1 cellular context compared by ENCODE assay signal in the genomic region with DNA sequence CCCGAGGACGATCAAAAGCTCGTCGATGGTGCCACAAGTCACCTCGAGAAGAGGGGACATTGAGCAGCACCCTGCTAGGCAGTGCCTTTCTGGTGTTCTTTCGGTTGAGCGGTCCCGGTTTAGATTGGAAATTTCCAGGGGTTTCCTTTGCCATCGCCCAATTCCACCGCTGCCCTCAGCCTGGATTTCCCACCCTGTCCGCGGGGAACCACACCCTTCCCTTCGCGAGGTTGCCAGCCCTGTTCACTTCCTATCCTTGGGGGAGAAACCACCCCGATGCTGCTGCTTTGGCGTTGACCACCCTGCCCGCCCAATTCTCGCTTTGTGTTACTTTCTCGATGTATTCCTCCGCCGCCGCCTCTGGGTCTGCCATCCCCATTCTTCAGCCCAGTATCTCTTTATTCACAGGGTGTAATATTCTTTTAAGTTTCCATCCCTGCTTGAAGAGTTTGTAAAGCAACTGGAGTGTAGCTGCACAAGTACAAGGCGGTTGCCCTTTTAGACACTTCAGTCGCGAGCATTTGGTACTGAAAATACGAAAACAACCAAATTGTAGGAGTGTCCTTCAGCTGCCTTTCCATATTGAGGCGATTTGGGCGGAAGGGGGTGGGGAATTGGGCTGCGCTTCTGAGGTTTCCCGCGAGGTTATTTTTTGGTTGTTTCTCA.
TF ChIP-seq lines count a peak whose summit lies in the region.

No MANE protein-coding gene starts in this region.

TF ChIP-seq in HEK293, 187 proteins besides CTCF, POLR2A, EP300 and RAD21 (continued from another document and continues in another):
- TF ChIP-seq, protein P1, sequence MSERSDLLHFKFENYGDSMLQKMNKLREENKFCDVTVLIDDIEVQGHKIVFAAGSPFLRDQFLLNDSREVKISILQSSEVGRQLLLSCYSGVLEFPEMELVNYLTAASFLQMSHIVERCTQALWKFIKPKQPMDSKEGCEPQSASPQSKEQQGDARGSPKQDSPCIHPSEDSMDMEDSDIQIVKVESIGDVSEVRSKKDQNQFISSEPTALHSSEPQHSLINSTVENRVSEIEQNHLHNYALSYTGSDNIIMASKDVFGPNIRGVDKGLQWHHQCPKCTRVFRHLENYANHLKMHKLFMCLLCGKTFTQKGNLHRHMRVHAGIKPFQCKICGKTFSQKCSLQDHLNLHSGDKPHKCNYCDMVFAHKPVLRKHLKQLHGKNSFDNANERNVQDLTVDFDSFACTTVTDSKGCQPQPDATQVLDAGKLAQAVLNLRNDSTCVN (tag by site-specific recombination; optimal IDR thresholded peaks at IDR 0.05): no peak
- TF ChIP-seq ZNF221 (tag by site-specific recombination; IDR thresholded peaks at IDR 0.05; ENCODE audit: borderline replicate concordance): no peak
- no peak for TF ChIP-seq ZNF354C (tag by site-specific recombination; IDR thresholded peaks at IDR 0.05; ENCODE audit: borderline replicate concordance, low read depth)
- no peak for TF ChIP-seq ZFP41 (tag by site-specific recombination; IDR thresholded peaks at IDR 0.05; ENCODE audit: borderline replicate concordance)
- TF ChIP-seq, protein P2, sequence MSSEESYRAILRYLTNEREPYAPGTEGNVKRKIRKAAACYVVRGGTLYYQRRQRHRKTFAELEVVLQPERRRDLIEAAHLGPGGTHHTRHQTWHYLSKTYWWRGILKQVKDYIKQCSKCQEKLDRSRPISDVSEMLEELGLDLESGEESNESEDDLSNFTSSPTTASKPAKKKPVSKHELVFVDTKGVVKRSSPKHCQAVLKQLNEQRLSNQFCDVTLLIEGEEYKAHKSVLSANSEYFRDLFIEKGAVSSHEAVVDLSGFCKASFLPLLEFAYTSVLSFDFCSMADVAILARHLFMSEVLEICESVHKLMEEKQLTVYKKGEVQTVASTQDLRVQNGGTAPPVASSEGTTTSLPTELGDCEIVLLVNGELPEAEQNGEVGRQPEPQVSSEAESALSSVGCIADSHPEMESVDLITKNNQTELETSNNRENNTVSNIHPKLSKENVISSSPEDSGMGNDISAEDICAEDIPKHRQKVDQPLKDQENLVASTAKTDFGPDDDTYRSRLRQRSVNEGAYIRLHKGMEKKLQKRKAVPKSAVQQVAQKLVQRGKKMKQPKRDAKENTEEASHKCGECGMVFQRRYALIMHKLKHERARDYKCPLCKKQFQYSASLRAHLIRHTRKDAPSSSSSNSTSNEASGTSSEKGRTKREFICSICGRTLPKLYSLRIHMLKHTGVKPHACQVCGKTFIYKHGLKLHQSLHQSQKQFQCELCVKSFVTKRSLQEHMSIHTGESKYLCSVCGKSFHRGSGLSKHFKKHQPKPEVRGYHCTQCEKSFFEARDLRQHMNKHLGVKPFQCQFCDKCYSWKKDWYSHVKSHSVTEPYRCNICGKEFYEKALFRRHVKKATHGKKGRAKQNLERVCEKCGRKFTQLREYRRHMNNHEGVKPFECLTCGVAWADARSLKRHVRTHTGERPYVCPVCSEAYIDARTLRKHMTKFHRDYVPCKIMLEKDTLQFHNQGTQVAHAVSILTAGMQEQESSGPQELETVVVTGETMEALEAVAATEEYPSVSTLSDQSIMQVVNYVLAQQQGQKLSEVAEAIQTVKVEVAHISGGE (tag by site-specific recombination; conservative IDR thresholded peaks at IDR 0.05; ENCODE audit: low read depth): peak; percentile 35; the same call in 1 of the 2 replicates
- TF ChIP-seq ZNF366 (tag by site-specific recombination; conservative IDR thresholded peaks at IDR 0.05): no peak
- TF ChIP-seq, protein P3, sequence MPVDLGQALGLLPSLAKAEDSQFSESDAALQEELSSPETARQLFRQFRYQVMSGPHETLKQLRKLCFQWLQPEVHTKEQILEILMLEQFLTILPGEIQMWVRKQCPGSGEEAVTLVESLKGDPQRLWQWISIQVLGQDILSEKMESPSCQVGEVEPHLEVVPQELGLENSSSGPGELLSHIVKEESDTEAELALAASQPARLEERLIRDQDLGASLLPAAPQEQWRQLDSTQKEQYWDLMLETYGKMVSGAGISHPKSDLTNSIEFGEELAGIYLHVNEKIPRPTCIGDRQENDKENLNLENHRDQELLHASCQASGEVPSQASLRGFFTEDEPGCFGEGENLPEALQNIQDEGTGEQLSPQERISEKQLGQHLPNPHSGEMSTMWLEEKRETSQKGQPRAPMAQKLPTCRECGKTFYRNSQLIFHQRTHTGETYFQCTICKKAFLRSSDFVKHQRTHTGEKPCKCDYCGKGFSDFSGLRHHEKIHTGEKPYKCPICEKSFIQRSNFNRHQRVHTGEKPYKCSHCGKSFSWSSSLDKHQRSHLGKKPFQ (tag by site-specific recombination; IDR thresholded peaks at IDR 0.05): peak; percentile 17; the same call in 1 of the 2 replicates
- TF ChIP-seq ZNF830 (tag by site-specific recombination; IDR thresholded peaks at IDR 0.05; ENCODE audit: low read depth): no peak
- TF ChIP-seq OSR2 (tag by site-specific recombination; IDR thresholded peaks at IDR 0.05): no peak
- TF ChIP-seq ZNF174 (tag by site-specific recombination; IDR thresholded peaks at IDR 0.05): no peak
- no peak for TF ChIP-seq ZNF629 (tag by site-specific recombination; IDR thresholded peaks at IDR 0.05)
- peak; percentile 61 for TF ChIP-seq SP3 (tag by site-specific recombination; IDR thresholded peaks at IDR 0.05)
- TF ChIP-seq, protein P4, sequence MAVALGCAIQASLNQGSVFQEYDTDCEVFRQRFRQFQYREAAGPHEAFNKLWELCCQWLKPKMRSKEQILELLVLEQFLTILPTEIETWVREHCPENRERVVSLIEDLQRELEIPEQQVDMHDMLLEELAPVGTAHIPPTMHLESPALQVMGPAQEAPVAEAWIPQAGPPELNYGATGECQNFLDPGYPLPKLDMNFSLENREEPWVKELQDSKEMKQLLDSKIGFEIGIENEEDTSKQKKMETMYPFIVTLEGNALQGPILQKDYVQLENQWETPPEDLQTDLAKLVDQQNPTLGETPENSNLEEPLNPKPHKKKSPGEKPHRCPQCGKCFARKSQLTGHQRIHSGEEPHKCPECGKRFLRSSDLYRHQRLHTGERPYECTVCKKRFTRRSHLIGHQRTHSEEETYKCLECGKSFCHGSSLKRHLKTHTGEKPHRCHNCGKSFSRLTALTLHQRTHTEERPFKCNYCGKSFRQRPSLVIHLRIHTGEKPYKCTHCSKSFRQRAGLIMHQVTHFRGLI (tag by site-specific recombination; IDR thresholded peaks at IDR 0.05): no peak
- TF ChIP-seq, protein P5, sequence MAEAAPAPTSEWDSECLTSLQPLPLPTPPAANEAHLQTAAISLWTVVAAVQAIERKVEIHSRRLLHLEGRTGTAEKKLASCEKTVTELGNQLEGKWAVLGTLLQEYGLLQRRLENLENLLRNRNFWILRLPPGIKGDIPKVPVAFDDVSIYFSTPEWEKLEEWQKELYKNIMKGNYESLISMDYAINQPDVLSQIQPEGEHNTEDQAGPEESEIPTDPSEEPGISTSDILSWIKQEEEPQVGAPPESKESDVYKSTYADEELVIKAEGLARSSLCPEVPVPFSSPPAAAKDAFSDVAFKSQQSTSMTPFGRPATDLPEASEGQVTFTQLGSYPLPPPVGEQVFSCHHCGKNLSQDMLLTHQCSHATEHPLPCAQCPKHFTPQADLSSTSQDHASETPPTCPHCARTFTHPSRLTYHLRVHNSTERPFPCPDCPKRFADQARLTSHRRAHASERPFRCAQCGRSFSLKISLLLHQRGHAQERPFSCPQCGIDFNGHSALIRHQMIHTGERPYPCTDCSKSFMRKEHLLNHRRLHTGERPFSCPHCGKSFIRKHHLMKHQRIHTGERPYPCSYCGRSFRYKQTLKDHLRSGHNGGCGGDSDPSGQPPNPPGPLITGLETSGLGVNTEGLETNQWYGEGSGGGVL (tag by site-specific recombination; IDR thresholded peaks at IDR 0.05): no peak
- no peak for TF ChIP-seq ZNF324 (tag by site-specific recombination; IDR thresholded peaks at IDR 0.05)
- no peak for TF ChIP-seq OVOL3 (tag by site-specific recombination; IDR thresholded peaks at IDR 0.05)
- TF ChIP-seq, protein P6, sequence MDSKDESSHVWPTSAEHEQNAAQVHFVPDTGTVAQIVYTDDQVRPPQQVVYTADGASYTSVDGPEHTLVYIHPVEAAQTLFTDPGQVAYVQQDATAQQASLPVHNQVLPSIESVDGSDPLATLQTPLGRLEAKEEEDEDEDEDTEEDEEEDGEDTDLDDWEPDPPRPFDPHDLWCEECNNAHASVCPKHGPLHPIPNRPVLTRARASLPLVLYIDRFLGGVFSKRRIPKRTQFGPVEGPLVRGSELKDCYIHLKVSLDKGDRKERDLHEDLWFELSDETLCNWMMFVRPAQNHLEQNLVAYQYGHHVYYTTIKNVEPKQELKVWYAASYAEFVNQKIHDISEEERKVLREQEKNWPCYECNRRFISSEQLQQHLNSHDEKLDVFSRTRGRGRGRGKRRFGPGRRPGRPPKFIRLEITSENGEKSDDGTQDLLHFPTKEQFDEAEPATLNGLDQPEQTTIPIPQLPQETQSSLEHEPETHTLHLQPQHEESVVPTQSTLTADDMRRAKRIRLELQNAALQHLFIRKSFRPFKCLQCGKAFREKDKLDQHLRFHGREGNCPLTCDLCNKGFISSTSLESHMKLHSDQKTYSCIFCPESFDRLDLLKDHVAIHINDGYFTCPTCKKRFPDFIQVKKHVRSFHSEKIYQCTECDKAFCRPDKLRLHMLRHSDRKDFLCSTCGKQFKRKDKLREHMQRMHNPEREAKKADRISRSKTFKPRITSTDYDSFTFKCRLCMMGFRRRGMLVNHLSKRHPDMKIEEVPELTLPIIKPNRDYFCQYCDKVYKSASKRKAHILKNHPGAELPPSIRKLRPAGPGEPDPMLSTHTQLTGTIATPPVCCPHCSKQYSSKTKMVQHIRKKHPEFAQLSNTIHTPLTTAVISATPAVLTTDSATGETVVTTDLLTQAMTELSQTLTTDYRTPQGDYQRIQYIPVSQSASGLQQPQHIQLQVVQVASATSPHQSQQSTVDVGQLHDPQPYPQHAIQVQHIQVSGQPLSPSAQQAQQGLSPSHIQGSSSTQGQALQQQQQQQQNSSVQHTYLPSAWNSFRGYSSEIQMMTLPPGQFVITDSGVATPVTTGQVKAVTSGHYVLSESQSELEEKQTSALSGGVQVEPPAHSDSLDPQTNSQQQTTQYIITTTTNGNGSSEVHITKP (tag by site-specific recombination; IDR thresholded peaks at IDR 0.05): peak; percentile 92
- TF ChIP-seq, protein P7, sequence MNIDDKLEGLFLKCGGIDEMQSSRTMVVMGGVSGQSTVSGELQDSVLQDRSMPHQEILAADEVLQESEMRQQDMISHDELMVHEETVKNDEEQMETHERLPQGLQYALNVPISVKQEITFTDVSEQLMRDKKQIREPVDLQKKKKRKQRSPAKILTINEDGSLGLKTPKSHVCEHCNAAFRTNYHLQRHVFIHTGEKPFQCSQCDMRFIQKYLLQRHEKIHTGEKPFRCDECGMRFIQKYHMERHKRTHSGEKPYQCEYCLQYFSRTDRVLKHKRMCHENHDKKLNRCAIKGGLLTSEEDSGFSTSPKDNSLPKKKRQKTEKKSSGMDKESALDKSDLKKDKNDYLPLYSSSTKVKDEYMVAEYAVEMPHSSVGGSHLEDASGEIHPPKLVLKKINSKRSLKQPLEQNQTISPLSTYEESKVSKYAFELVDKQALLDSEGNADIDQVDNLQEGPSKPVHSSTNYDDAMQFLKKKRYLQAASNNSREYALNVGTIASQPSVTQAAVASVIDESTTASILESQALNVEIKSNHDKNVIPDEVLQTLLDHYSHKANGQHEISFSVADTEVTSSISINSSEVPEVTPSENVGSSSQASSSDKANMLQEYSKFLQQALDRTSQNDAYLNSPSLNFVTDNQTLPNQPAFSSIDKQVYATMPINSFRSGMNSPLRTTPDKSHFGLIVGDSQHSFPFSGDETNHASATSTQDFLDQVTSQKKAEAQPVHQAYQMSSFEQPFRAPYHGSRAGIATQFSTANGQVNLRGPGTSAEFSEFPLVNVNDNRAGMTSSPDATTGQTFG (tag by site-specific recombination; IDR thresholded peaks at IDR 0.05; ENCODE audit: borderline replicate concordance): no peak
- TF ChIP-seq, protein P8, sequence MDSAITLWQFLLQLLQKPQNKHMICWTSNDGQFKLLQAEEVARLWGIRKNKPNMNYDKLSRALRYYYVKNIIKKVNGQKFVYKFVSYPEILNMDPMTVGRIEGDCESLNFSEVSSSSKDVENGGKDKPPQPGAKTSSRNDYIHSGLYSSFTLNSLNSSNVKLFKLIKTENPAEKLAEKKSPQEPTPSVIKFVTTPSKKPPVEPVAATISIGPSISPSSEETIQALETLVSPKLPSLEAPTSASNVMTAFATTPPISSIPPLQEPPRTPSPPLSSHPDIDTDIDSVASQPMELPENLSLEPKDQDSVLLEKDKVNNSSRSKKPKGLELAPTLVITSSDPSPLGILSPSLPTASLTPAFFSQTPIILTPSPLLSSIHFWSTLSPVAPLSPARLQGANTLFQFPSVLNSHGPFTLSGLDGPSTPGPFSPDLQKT (IDR thresholded peaks at IDR 0.05; ENCODE audit: borderline replicate concordance, low read depth, low read length): no peak
- no peak for TF ChIP-seq ZNF558 (tag by site-specific recombination; IDR thresholded peaks at IDR 0.05)
- peak; percentile 96 for TF ChIP-seq ZBTB8A (tag by site-specific recombination; IDR thresholded peaks at IDR 0.05)
- TF ChIP-seq KLF16 (tag by site-specific recombination; IDR thresholded peaks at IDR 0.05): no peak; the same call in 1 of the 2 replicates
- no peak for TF ChIP-seq ZNF560 (tag by site-specific recombination; IDR thresholded peaks at IDR 0.05; ENCODE audit: borderline replicate concordance)
- TF ChIP-seq KLF8 (tag by site-specific recombination; IDR thresholded peaks at IDR 0.05): peak; percentile 78; the same call in 1 of the 2 replicates
- TF ChIP-seq, protein P9, sequence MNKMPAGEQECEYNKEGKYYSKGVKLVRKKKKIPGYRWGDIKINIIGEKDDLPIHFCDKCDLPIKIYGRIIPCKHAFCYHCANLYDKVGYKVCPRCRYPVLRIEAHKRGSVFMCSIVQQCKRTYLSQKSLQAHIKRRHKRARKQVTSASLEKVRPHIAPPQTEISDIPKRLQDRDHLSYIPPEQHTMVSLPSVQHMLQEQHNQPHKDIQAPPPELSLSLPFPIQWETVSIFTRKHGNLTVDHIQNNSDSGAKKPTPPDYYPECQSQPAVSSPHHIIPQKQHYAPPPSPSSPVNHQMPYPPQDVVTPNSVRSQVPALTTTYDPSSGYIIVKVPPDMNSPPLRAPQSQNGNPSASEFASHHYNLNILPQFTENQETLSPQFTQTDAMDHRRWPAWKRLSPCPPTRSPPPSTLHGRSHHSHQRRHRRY (tag by site-specific recombination; IDR thresholded peaks at IDR 0.05): no peak
- no peak for TF ChIP-seq ZNF654 (tag by site-specific recombination; IDR thresholded peaks at IDR 0.05; ENCODE audit: low read depth)
- TF ChIP-seq ZNF292 (tag by site-specific recombination; IDR thresholded peaks at IDR 0.05; ENCODE audit: borderline replicate concordance, low read depth): no peak
